ENCODE assay signal across 17 cellular contexts in the genomic region with DNA sequence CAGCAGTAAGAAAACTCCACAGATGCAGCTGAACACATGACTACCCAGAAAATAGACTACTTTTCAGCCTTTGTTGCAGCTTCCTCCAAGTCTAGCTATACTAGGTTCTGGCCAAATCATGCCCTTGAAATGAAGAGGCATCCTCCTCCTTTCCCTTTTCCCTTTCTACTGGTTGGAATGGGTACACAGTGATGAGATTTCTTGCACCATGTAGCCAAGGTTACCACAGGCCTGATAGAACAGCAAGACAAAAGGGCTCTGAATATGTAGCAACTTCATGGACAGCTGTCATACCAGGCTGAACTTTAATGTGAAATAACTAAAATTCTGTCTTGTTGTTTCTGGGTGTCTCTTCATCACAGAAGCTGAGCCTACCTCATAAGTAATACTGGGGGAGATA.
"Had no signal": no experiment of that assay in that cellular context is flagged by ENCODE, and none has a peak within 500 bp of the region (broad histone marks: within the 10 kb centered on the region; RNA-seq: fewer than 3 reads in every experiment).

No MANE protein-coding gene starts in this region.

- H3K27ac ChIP-seq: esophagus squamous epithelium, gastroesophageal sphincter, neutrophil, right atrium auricular region, sigmoid colon, thyroid gland, uterus had no signal

- H3K4me3 Mint-ChIP-seq: naive thymus-derived CD8-positive, alpha-beta T cell; type B pancreatic cell had no signal

- H3K9me3 Mint-ChIP-seq: type B pancreatic cell had no signal

- H3K27ac Mint-ChIP-seq: type B pancreatic cell had no signal

- H3K4me3 ChIP-seq: esophagus squamous epithelium, gastroesophageal sphincter, mucosa of descending colon, right atrium auricular region, sigmoid colon, thyroid gland, uterus had no signal

- H3K9me3 ChIP-seq: esophagus squamous epithelium, gastroesophageal sphincter, mucosa of descending colon, neutrophil, sigmoid colon, thyroid gland, uterus had no signal

- H3K27me3 Mint-ChIP-seq: type B pancreatic cell had no signal

- H3K27me3 ChIP-seq: esophagus squamous epithelium, gastroesophageal sphincter, neutrophil, right atrium auricular region, sigmoid colon, thyroid gland, uterus had no signal

- H3K36me3 Mint-ChIP-seq: naive thymus-derived CD8-positive, alpha-beta T cell; type B pancreatic cell had no signal

- H3K4me1 Mint-ChIP-seq: naive thymus-derived CD8-positive, alpha-beta T cell had no signal

- DNase-seq: dermis blood vessel endothelial cell; esophagus squamous epithelium; glutamatergic neuron; islet precursor cell; mucosa of descending colon; naive thymus-derived CD8-positive, alpha-beta T cell; sigmoid colon; small intestine; stimulated activated CD4-positive, alpha-beta T cell treated with anti-CD3 and anti-CD28 coated beads, Interleukin-12 subunit alpha, Interleukin-12 subunit beta, amount 100 ng/mL, for 4 hours; stimulated activated naive CD4-positive, alpha-beta T cell treated with Interleukin-2 at 50 U/mL for 16 hours; thyroid gland; uterus had no signal

- ATAC-seq: gastroesophageal sphincter; left lobe of liver; mucosa of descending colon; naive thymus-derived CD8-positive, alpha-beta T cell had no signal
